In genomic region chr14:76812093-76812421, GRCh38 we compare ENCODE assay signal across 8 cellular contexts. TPM values are rescaled to one million over a fixed set of nuclear protein-coding genes. Genes with fewer than 3 reads are reported as not detected.
DNase-seq lines count a peak whose midpoint lies in the region; ATAC-seq and TF ChIP-seq lines count a peak whose summit lies in the region.

No MANE protein-coding gene starts in this region.

- H3K27ac Mint-ChIP-seq in endothelial cell (ENCODE audit: unreplicated experiment), result no peak overlapping the region
- peak overlapping the region; percentile 88 to 95 for H3K27ac Mint-ChIP-seq in natural killer cell

- H3K4me3 ChIP-seq in GM08714 (ENCODE audit: low read length), result peak overlapping the region; percentile 84
- peak overlapping the region; percentile 84 for H3K4me3 ChIP-seq in HFF-Myc (replicated peaks; ENCODE audit: low read depth, low read length)

- H3K9me3 Mint-ChIP-seq in endothelial cell (ENCODE audit: unreplicated experiment) (no peaks in the 10 kb centered on the region), natural killer cell (no peaks in the 10 kb centered on the region)

- peak overlapping the region; percentile 97 for H3K4me3 Mint-ChIP-seq in endothelial cell (ENCODE audit: unreplicated experiment)
- peak overlapping the region; percentile 90 for H3K4me3 Mint-ChIP-seq in natural killer cell

- intact Hi-C loops in natural killer cell (cut with micrococcal nuclease), result loop anchor here (2.0 kb wide), 1 partner anchor 43 kb away; no protein-coding TSS in a partner anchor

- ATAC-seq in natural killer cell, result no peak
- ATAC-seq in GM21526 (IDR thresholded peaks at IDR 0.05; ENCODE audit: low FRiP score, unreplicated experiment), result no peak

- H3K4me1 Mint-ChIP-seq in endothelial cell (ENCODE audit: unreplicated experiment) (peaks cover 20% of the 10 kb centered on the region), natural killer cell (peaks cover 25 to 30% of the 10 kb centered on the region in 2 donors)

- TF ChIP-seq CTCF in HFF-Myc (IDR thresholded peaks at IDR 0.05; ENCODE audit: low read depth, low read length, missing control alignments), result no peak
- TF ChIP-seq CTCF in endothelial cell (IDR thresholded peaks at IDR 0.05; ENCODE audit: unreplicated experiment), result no peak
- TF ChIP-seq CTCF in natural killer cell (IDR thresholded peaks at IDR 0.05), result no peak

- H3K27me3 Mint-ChIP-seq in endothelial cell (ENCODE audit: unreplicated experiment) (peaks cover 2% of the 10 kb centered on the region), natural killer cell (ENCODE audit: low read depth in 2 of 2) (no peaks in the 10 kb centered on the region)

- peaks cover 17% of the 10 kb centered on the region for H3K36me3 Mint-ChIP-seq in endothelial cell (ENCODE audit: low read depth, unreplicated experiment)
- H3K36me3 Mint-ChIP-seq in natural killer cell, result peaks cover 4% of the 10 kb centered on the region

- DNase-seq in HFF-Myc (ENCODE audit: extremely low read depth, low read depth) (no peak), RPMI8226 (peak; percentile 45), endothelial cell (ENCODE audit: low spot score) (peak; percentile 9), natural killer cell (no peak), 8988T (no peak), NCI-H1694 treated with DMSO at 0.1 percent for 48 hours (lab: John Stamatoyannopoulos, UW) (no peak)

RNA-seq across cellular contexts. Expression of gene ANGEL1, which starts 0.6 kb away (rescaled TPM):
- total RNA-seq in endothelial cell (ENCODE audit: unreplicated experiment) (22.6 TPM), natural killer cell (10 to 100 TPM; 12.2 to 20.2 (median 17.2) TPM)

RNA-seq across cellular contexts. Expression of gene LRRC74A, which starts 14.2 kb away (rescaled TPM):
- total RNA-seq in endothelial cell (ENCODE audit: unreplicated experiment), result not detected
- not detected for total RNA-seq in natural killer cell

RNA-seq across cellular contexts. Expression of gene VASH1, which starts 50.8 kb away (rescaled TPM):
- 166 TPM for total RNA-seq in endothelial cell (ENCODE audit: unreplicated experiment)
- total RNA-seq in natural killer cell, result 10 to 100 TPM in 2 of 3 donors, 1 to 10 TPM in 1; 9.5 to 15.0 (median 13.5) TPM

Comparison
In these comparisons a context has a peak if more than half of its experiments do, and no peak if none do; other contexts are left out.
1. DNase-seq: peak in RPMI8226 (single experiment) and endothelial cell (single experiment); none in HFF-Myc (single experiment), natural killer cell (single experiment), 8988T (single experiment) and NCI-H1694 treated with DMSO at 0.1 percent for 48 hours (single experiment).
2. RNA of gene VASH1, which starts 50.8 kb away (total RNA-seq): 166 TPM in endothelial cell (single experiment); 9.5 to 15.0 TPM in natural killer cell; every median in the first group is over 10 times any median in the second.